ENCODE assay signal across 9 cellular contexts in the genomic region with DNA sequence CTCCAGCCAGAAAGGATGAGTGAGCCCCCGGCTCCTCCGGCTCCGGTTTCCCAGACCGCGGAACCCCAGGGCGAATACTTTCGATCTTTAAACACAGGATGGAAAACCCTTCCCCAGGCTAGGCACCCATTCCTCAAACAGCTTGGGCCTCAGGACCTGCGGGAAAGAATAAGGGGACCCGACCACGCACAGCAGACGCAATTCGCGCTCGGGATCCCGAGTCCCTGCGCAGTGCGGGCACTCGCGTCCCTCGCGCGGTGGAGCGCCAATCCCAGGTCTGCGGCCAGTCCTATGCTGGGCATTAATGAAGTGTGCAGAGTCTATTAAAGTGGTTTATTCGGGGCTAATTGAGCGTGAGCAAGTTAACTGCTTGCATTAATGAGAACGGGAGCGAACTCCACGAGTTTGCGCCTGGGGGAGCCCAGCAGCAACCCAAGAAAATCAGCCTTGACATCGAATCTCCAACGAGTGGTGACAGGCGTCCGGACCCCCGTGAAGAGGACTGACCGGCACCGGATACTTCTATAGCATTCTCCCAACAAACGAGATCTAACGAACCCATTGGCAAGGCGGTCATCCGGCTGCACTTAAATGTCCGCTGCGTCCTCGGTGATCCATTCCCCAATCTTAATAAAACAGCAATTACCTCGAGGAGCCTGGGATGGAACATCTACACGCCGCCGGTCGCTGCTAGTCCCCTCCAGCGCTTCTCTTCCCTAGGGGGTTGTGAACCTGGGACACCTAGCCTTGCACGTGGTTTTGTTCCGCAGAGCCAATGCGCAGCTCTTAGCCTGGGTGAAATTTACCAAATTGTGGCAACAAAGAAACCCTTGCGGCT. TPM values are rescaled to one million over a fixed set of nuclear protein-coding genes. Genes with fewer than 3 reads are reported as not detected.
DNase-seq lines count a peak whose midpoint lies in the region; ATAC-seq and TF ChIP-seq lines count a peak whose summit lies in the region.
"Had no signal": no experiment of that assay in that cellular context is flagged by ENCODE, and none has a peak within 500 bp of the region (broad histone marks: within the 10 kb centered on the region; RNA-seq: fewer than 3 reads in every experiment).

No MANE protein-coding gene starts in this region.

- TF ChIP-seq CTCF in coronary artery (IDR thresholded peaks at IDR 0.05) = no peak

- WGBS in aorta, 2 donors = 0 to 1% methylated on average over 54 of the region's 54 CpGs

- H3K4me1 Mint-ChIP-seq in stimulated activated naive CD8-positive, alpha-beta T cell treated with anti-CD3 and anti-CD28 coated beads, Interleukin-15, Interleukin-2, amounts not matched to agents 100 ng/mL and 50 ng/mL, for 24 hours (ENCODE audit: low read depth) = peaks cover 40% of the 10 kb centered on the region

- H3K9me3 ChIP-seq in muscle layer of duodenum (ENCODE audit: control insufficient read depth in 1 of 2, low read length in 2 of 2) (no peaks in the 10 kb centered on the region), aorta (ENCODE audit: control insufficient read depth, low read length) (no peaks in the 10 kb centered on the region)

- peaks cover 0 to 44% of the 10 kb centered on the region in 2 donors for H3K4me1 ChIP-seq in muscle layer of duodenum (ENCODE audit: control insufficient read depth in 1 of 2, insufficient read depth in 2 of 2, low read length in 2 of 2)
- H3K4me1 ChIP-seq in aorta (ENCODE audit: control insufficient read depth in 1 of 2, insufficient read depth in 2 of 2, low read length in 2 of 2) = peaks cover 0 to 2% of the 10 kb centered on the region in 2 donors

- peak overlapping the region; percentile 89 to 93 for H3K27ac ChIP-seq in coronary artery
- H3K27ac ChIP-seq in muscle layer of duodenum (ENCODE audit: low read length) = peak overlapping the region; percentile 37
- peak overlapping the region; percentile 79 to 92 for H3K27ac ChIP-seq in aorta (ENCODE audit: low read depth in 1 of 2, low read length in 2 of 2)

- no peaks in the 10 kb centered on the region for H3K9me3 Mint-ChIP-seq in stimulated activated naive CD8-positive, alpha-beta T cell treated with anti-CD3 and anti-CD28 coated beads, Interleukin-15, Interleukin-2, amounts not matched to agents 100 ng/mL and 50 ng/mL, for 24 hours

- H3K27ac Mint-ChIP-seq in stimulated activated naive CD8-positive, alpha-beta T cell treated with anti-CD3 and anti-CD28 coated beads, Interleukin-15, Interleukin-2, amounts not matched to agents 100 ng/mL and 50 ng/mL, for 24 hours = peak overlapping the region; percentile 21

- H3K27me3 ChIP-seq in muscle layer of duodenum (ENCODE audit: low read depth, low read length) = peaks cover 81% of the 10 kb centered on the region
- H3K27me3 ChIP-seq in aorta (ENCODE audit: control insufficient read depth in 1 of 2, insufficient read depth in 2 of 2, low read length in 1 of 2) = no peaks in the 10 kb centered on the region

- H3K36me3 Mint-ChIP-seq in stimulated activated naive CD8-positive, alpha-beta T cell treated with anti-CD3 and anti-CD28 coated beads, Interleukin-15, Interleukin-2, amounts not matched to agents 100 ng/mL and 50 ng/mL, for 24 hours (ENCODE audit: low read depth) = no peaks in the 10 kb centered on the region

- peaks cover 89% of the 10 kb centered on the region for H3K27me3 Mint-ChIP-seq in stimulated activated naive CD8-positive, alpha-beta T cell treated with anti-CD3 and anti-CD28 coated beads, Interleukin-15, Interleukin-2, amounts not matched to agents 100 ng/mL and 50 ng/mL, for 24 hours

- H3K36me3 ChIP-seq in muscle layer of duodenum (ENCODE audit: control insufficient read depth in 1 of 2, insufficient read depth in 2 of 2, low read length in 2 of 2) (no peaks in the 10 kb centered on the region), aorta (ENCODE audit: control insufficient read depth in 1 of 2, insufficient read depth in 2 of 2, low read length in 1 of 2) (no peaks in the 10 kb centered on the region)

- H3K4me3 ChIP-seq in coronary artery (peak overlapping the region; percentile 80), muscle layer of duodenum (ENCODE audit: low read depth in 1 of 2, low read length in 2 of 2) (peak overlapping the region; percentile 54 to 73), aorta (ENCODE audit: low read length in 2 of 2) (peak overlapping the region; percentile 88 to 99)

- intact Hi-C loops in aorta (cut with DNase I) = loop anchor here (10.0 kb wide), 2 partner anchors 318 to 922 kb away; no protein-coding TSS in a partner anchor

- ATAC-seq in stimulated activated naive CD8-positive, alpha-beta T cell treated with anti-CD3 and anti-CD28 coated beads, Interleukin-15, Interleukin-2, amounts not matched to agents 100 U/mL and 50 U/mL, for 24 hours = no peak
- ATAC-seq in aorta (ENCODE audit: low FRiP score) (no peak), HG02840 (IDR thresholded peaks at IDR 0.05; ENCODE audit: low FRiP score, unreplicated experiment) (no peak), GM18858 (IDR thresholded peaks at IDR 0.05; ENCODE audit: unreplicated experiment) (no peak)

- H3K4me3 Mint-ChIP-seq in stimulated activated naive CD8-positive, alpha-beta T cell treated with anti-CD3 and anti-CD28 coated beads, Interleukin-15, Interleukin-2, amounts not matched to agents 100 ng/mL and 50 ng/mL, for 24 hours = no peak overlapping the region

- DNase-seq in stimulated activated naive CD8-positive, alpha-beta T cell treated with anti-CD3 and anti-CD28 coated beads, Interleukin-15, Interleukin-2, amounts not matched to agents 100 U/mL and 50 U/mL, for 24 hours = no peak
- DNase-seq in coronary artery (ENCODE audit: low spot score) = no peak
- DNase-seq in aorta = peak in 1 of 2 donors; percentile 76
- DNase-seq in COLO668 (lab: John Stamatoyannopoulos, UW; ENCODE audit: unreplicated experiment) = no peak
- DNase-seq: effector CD8-positive, alpha-beta T cell had no signal

RNA-seq across cellular contexts. Expression of gene OSR1, which starts 1.7 kb away (rescaled TPM):
- 10 to 100 TPM; 48.6 to 79.1 TPM for total RNA-seq in aorta
- polyA plus RNA-seq in aorta = 10 to 100 TPM; 13.1 to 55.1 TPM

Comparison
In these comparisons a context has a peak if more than half of its experiments do, and no peak if none do; other contexts are left out.
1. H3K27ac ChIP-seq: peak in every context shown above with its lines; median percentile 91 in coronary artery; 86 in aorta; 37 in muscle layer of duodenum.